19 cellular contexts compared by ENCODE assay signal in the genomic region with DNA sequence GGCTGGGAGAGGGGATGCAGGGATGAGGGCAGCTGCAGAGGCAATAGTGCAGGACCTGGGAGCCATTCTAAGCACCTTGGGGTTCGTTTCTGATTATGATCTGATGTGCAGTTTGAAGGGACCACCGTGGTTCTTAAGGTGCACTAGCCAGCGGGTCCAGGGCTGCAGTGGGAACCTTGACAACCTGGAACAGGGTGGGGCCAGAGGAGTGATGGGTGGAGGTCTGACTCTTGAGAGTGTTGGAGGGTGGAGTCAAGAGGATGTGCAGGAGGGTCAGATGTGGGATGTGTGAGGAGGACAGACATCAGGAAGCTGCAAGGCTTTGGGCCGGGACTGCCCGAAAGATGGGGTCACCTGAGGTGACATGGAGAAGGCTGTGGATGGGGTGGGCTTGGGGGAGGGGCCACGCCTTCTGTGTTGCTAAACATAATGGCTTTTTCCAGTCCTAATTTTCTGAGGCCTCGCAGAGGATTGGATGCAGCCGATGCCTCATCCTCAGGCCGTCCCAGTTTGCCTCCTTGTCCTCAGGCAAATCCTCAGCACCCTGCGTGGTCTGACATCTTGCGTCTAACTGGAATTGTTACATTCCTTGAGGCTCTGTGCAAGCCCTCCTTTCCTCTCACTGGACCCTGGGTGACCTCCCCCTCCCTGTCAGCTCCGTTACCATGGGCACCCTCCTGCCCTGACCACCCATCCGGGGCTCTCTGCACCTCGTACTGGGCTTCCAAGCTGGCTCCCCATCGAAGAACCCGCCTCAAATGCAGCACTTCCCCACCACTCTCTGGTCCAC.
A peak's percentile ranks its signal among the peaks of the same experiment; 100 is the strongest.
DNase-seq lines count a peak whose midpoint lies in the region; ATAC-seq and TF ChIP-seq lines count a peak whose summit lies in the region.
"Had no signal": no experiment of that assay in that cellular context is flagged by ENCODE, and none has a peak within 500 bp of the region (broad histone marks: within the 10 kb centered on the region; RNA-seq: fewer than 3 reads in every experiment).

No MANE protein-coding gene starts in this region.

- no peak overlapping the region for H3K9ac ChIP-seq in neuronal stem cell (ENCODE audit: low read depth, low read length, poor library complexity)

- no peak overlapping the region for H4K8ac ChIP-seq in neuronal stem cell (ENCODE audit: low read depth, low read length)

- no peak overlapping the region for H2AK5ac ChIP-seq in neuronal stem cell (ENCODE audit: low read depth, low read length)

- no peak overlapping the region for H2BK5ac ChIP-seq in neuronal stem cell (ENCODE audit: low read length)

- no peaks in the 10 kb centered on the region for H3K9me3 ChIP-seq in CD4-positive, CD25-positive, alpha-beta regulatory T cell (ENCODE audit: control insufficient read depth in 2 of 2, low read length in 2 of 2)
- no peaks in the 10 kb centered on the region for H3K9me3 ChIP-seq in neuronal stem cell (replicated peaks in 1 of 2; ENCODE audit: control insufficient read depth in 2 of 2, insufficient read depth in 1 of 2, low read depth in 1 of 2, low read length in 2 of 2)

- H3K27me3 ChIP-seq in CD4-positive, CD25-positive, alpha-beta regulatory T cell (ENCODE audit: control insufficient read depth, insufficient read depth, low read length) = no peaks in the 10 kb centered on the region
- H3K27me3 ChIP-seq in GM23338 (ENCODE audit: insufficient read depth) (no peaks in the 10 kb centered on the region), neuronal stem cell (ENCODE audit: control insufficient read depth in 3 of 3, insufficient read depth in 3 of 3, low read depth in 1 of 3, low read length in 3 of 3) (peaks cover 0 to 4% (median 0%) of the 10 kb centered on the region in 3 experiments), dorsolateral prefrontal cortex (peaks cover 0 to 5% (median 0%) of the 10 kb centered on the region in 45 donors)

- H3K18ac ChIP-seq in neuronal stem cell (ENCODE audit: low read length) = peak overlapping the region; percentile 22

- H3K9me3 Mint-ChIP-seq in CD4-positive, CD25-positive, alpha-beta regulatory T cell = peaks cover 0 to 2% (median 0%) of the 10 kb centered on the region in 7 donors
- no peaks in the 10 kb centered on the region; the same call in 2 of the 3 replicates for H3K9me3 Mint-ChIP-seq in GM23338
- H3K9me3 Mint-ChIP-seq in effector memory CD8-positive, alpha-beta T cell = no peaks in the 10 kb centered on the region
- H3K9me3 Mint-ChIP-seq in activated T-cell treated with anti-CD3 and anti-CD28 coated beads, Interleukin-2, amount 50 U/mL, for 72 hours = no peaks in the 10 kb centered on the region
- H3K9me3 Mint-ChIP-seq: HFFc6 had no signal

- no peaks in the 10 kb centered on the region for H3K79me1 ChIP-seq in neuronal stem cell (ENCODE audit: low read depth, low read length)

- H3K27ac Mint-ChIP-seq in CD4-positive, CD25-positive, alpha-beta regulatory T cell = peak overlapping the region in 2 of 3 donors; percentile 34 to 67
- H3K27ac Mint-ChIP-seq in GM23338 = no peak overlapping the region
- H3K27ac Mint-ChIP-seq in effector memory CD8-positive, alpha-beta T cell = peak overlapping the region; percentile 55 to 75
- no peak overlapping the region for H3K27ac Mint-ChIP-seq in activated T-cell treated with anti-CD3 and anti-CD28 coated beads, Interleukin-2, amount 50 U/mL, for 72 hours
- H3K27ac Mint-ChIP-seq: HFFc6 had no signal

- H4K91ac ChIP-seq in neuronal stem cell (ENCODE audit: low read depth, low read length, poor library complexity) = no peak overlapping the region

- WGBS in neuronal stem cell (ENCODE audit: extremely low coverage in 2 of 2, insufficient read length in 2 of 2, insufficient replicate concordance in 1 of 2), 2 donors = no CpG with 5 or more reads among the region's 16 CpGs

- no peak for ATAC-seq in CD4-positive, CD25-positive, alpha-beta regulatory T cell (ENCODE audit: low read depth in 2 of 2)
- no peak for ATAC-seq in GM23338
- no peak for ATAC-seq in effector memory CD8-positive, alpha-beta T cell (replicated peaks)
- ATAC-seq in activated T-cell treated with anti-CD3 and anti-CD28 coated beads, Interleukin-2, amount 50 U/mL, for 72 hours (replicated peaks in 1 of 2) = no peak
- ATAC-seq in GM21786 (IDR thresholded peaks at IDR 0.05; ENCODE audit: unreplicated experiment) = no peak
- ATAC-seq: GM12878 had no signal

- no peaks in the 10 kb centered on the region for H3K36me3 Mint-ChIP-seq in CD4-positive, CD25-positive, alpha-beta regulatory T cell
- H3K36me3 Mint-ChIP-seq in GM23338 (ENCODE audit: low read depth) = no peaks in the 10 kb centered on the region
- peaks cover 4% of the 10 kb centered on the region for H3K36me3 Mint-ChIP-seq in effector memory CD8-positive, alpha-beta T cell (ENCODE audit: insufficient read depth)
- no peaks in the 10 kb centered on the region for H3K36me3 Mint-ChIP-seq in activated T-cell treated with anti-CD3 and anti-CD28 coated beads, Interleukin-2, amount 50 U/mL, for 72 hours (ENCODE audit: insufficient read depth in 2 of 2)

- no peak overlapping the region for H2BK120ac ChIP-seq in neuronal stem cell (ENCODE audit: low read depth, low read length)

- H2BK12ac ChIP-seq in neuronal stem cell (ENCODE audit: low read length) = no peak overlapping the region

- H3K79me2 ChIP-seq in GM23338 (replicated peaks; ENCODE audit: insufficient read depth) = no peaks in the 10 kb centered on the region

- no peak overlapping the region for H3K27ac ChIP-seq in CD4-positive, CD25-positive, alpha-beta regulatory T cell (ENCODE audit: insufficient read depth, low read length, poor library complexity, severe bottlenecking)
- no peak overlapping the region for H3K27ac ChIP-seq in GM23338 (ENCODE audit: low read depth)
- no peak overlapping the region for H3K27ac ChIP-seq in neuronal stem cell (replicated peaks; ENCODE audit: low read length)
- H3K27ac ChIP-seq in dorsolateral prefrontal cortex = no peak overlapping the region
- H3K27ac ChIP-seq: PC-9 had no signal

- H3K4me1 ChIP-seq in CD4-positive, CD25-positive, alpha-beta regulatory T cell (ENCODE audit: control insufficient read depth, insufficient read depth, low read length, poor library complexity, severe bottlenecking) = peaks cover 3% of the 10 kb centered on the region
- H3K4me1 ChIP-seq in GM23338 (ENCODE audit: insufficient read depth) (0 out of 2 replicates have a peak, but pooled peaks cover 11% of the 10 kb centered on the region), neuronal stem cell (ENCODE audit: control insufficient read depth in 2 of 2, insufficient read depth in 1 of 2, low read depth in 1 of 2, low read length in 2 of 2) (peaks cover 0 to 6% of the 10 kb centered on the region in 2 donors)

- no peak overlapping the region for H3K4ac ChIP-seq in neuronal stem cell (ENCODE audit: low read length)

- no peaks in the 10 kb centered on the region for H3K9me2 ChIP-seq in GM23338 (ENCODE audit: insufficient read depth)

- intact Hi-C loops in dorsolateral prefrontal cortex (cut with DNase I) = no loop called here

- no peak overlapping the region for H3K4me2 ChIP-seq in GM23338
- no peak overlapping the region for H3K4me2 ChIP-seq in neuronal stem cell (ENCODE audit: insufficient read depth, low read length, poor library complexity, severe bottlenecking)
- H3K4me2 ChIP-seq: PC-9 had no signal

- TF ChIP-seq CTCF in GM23338 (conservative IDR thresholded peaks at IDR 0.05; ENCODE audit: low read depth in 2 of 2) = no peak
- no peak for TF ChIP-seq CTCF in dorsolateral prefrontal cortex (IDR thresholded peaks at IDR 0.05 in 54 of 56, conservative IDR thresholded peaks at IDR 0.05 in 2 of 56; ENCODE audit: low read depth in 1 of 56, partially characterized antibody in 56 of 56)

- H3K4me3 ChIP-seq in CD4-positive, CD25-positive, alpha-beta regulatory T cell (ENCODE audit: low read depth, low read length) = no peak overlapping the region
- H3K4me3 ChIP-seq in GM23338 = no peak overlapping the region
- H3K4me3 ChIP-seq in neuronal stem cell (ENCODE audit: low read length in 2 of 2) = no peak overlapping the region
- no peak overlapping the region for H3K4me3 ChIP-seq in dorsolateral prefrontal cortex
- H3K4me3 ChIP-seq: GM12878, PC-9 had no signal

- no peak overlapping the region for H3K14ac ChIP-seq in neuronal stem cell (ENCODE audit: low read length)

- H2AFZ ChIP-seq in GM23338 (0 out of 2 replicates have a peak overlapping the region, but pooled peaks have one; percentile 2), neuronal stem cell (ENCODE audit: low read length) (no peak overlapping the region)
- H2AFZ ChIP-seq: PC-9 had no signal

- no peak for DNase-seq in CD4-positive, CD25-positive, alpha-beta regulatory T cell
- DNase-seq in GM23338 (ENCODE audit: low spot score) = no peak
- no peak for DNase-seq in effector memory CD8-positive, alpha-beta T cell
- DNase-seq in neuronal stem cell (ENCODE audit: low spot score) = no peak
- DNase-seq in activated T-cell treated with anti-CD3 and anti-CD28 coated beads, Interleukin-2, amount 50 U/mL, for 72 hours = no peak
- DNase-seq in dorsolateral prefrontal cortex = no peak
- DNase-seq in activated effector memory CD4-positive, alpha-beta T cell treated with anti-CD3 and anti-CD28 coated beads, Interleukin-2, amount 50 U/mL, for 16 hours = no peak
- DNase-seq: AML-193, Calu3, DND-41, GDM1, HFFc6, KG1, NCI-H1417 treated with DMSO at 0.1 percent for 48 hours, NCI-H2081, NCI-H774, PC-9 had no signal

- H4K20me1 ChIP-seq in GM23338 (replicated peaks; ENCODE audit: insufficient read depth) = no peaks in the 10 kb centered on the region

- H3F3A ChIP-seq in GM23338 (replicated peaks; ENCODE audit: low read depth) = no peaks in the 10 kb centered on the region

- H2BK15ac ChIP-seq in neuronal stem cell (ENCODE audit: low read length) = no peak overlapping the region

- no peaks in the 10 kb centered on the region for H3K36me3 ChIP-seq in CD4-positive, CD25-positive, alpha-beta regulatory T cell (ENCODE audit: control insufficient read depth, insufficient read depth, low read length)
- H3K36me3 ChIP-seq in GM23338 (ENCODE audit: insufficient read depth) (no peaks in the 10 kb centered on the region), neuronal stem cell (replicated peaks in 1 of 2; ENCODE audit: control insufficient read depth in 2 of 2, insufficient read depth in 2 of 2, low read length in 2 of 2) (no peaks in the 10 kb centered on the region)

- peaks cover 0 to 8% (median 4%) of the 10 kb centered on the region in 4 donors for H3K4me1 Mint-ChIP-seq in CD4-positive, CD25-positive, alpha-beta regulatory T cell
- H3K4me1 Mint-ChIP-seq in GM23338 = peaks cover 10% of the 10 kb centered on the region
- H3K4me1 Mint-ChIP-seq in effector memory CD8-positive, alpha-beta T cell (ENCODE audit: low read depth in 2 of 2) = peaks cover 14 to 17% of the 10 kb centered on the region in 2 donors
- H3K4me1 Mint-ChIP-seq in activated T-cell treated with anti-CD3 and anti-CD28 coated beads, Interleukin-2, amount 50 U/mL, for 72 hours (ENCODE audit: low read depth) = peaks cover 8% of the 10 kb centered on the region

- peak overlapping the region in 1 of 4 donors; percentile 82 for H3K4me3 Mint-ChIP-seq in CD4-positive, CD25-positive, alpha-beta regulatory T cell
- H3K4me3 Mint-ChIP-seq in GM23338 = no peak overlapping the region
- H3K4me3 Mint-ChIP-seq in effector memory CD8-positive, alpha-beta T cell = no peak overlapping the region
- no peak overlapping the region for H3K4me3 Mint-ChIP-seq in activated T-cell treated with anti-CD3 and anti-CD28 coated beads, Interleukin-2, amount 50 U/mL, for 72 hours
- H3K4me3 Mint-ChIP-seq: HFFc6 had no signal

- H3K27me3 Mint-ChIP-seq in CD4-positive, CD25-positive, alpha-beta regulatory T cell = peaks cover 16% of the 10 kb centered on the region
- H3K27me3 Mint-ChIP-seq in GM23338 (ENCODE audit: insufficient read depth, low read depth, poor library complexity) = peaks cover 10% of the 10 kb centered on the region
- no peaks in the 10 kb centered on the region for H3K27me3 Mint-ChIP-seq in effector memory CD8-positive, alpha-beta T cell
- H3K27me3 Mint-ChIP-seq in activated T-cell treated with anti-CD3 and anti-CD28 coated beads, Interleukin-2, amount 50 U/mL, for 72 hours (ENCODE audit: low read depth) = no peaks in the 10 kb centered on the region

- no peak overlapping the region for H3K23ac ChIP-seq in neuronal stem cell (ENCODE audit: low read depth, low read length, poor library complexity)

Comparison
In these comparisons a context has a peak if more than half of its experiments do, and no peak if none do; other contexts are left out.
1. H3K27ac Mint-ChIP-seq: peak in CD4-positive, CD25-positive, alpha-beta regulatory T cell (2 of 3) and effector memory CD8-positive, alpha-beta T cell (2 of 2); none in GM23338 (single experiment) and activated T-cell treated with anti-CD3 and anti-CD28 coated beads, Interleukin-2, amount 50 U/mL, for 72 hours (single experiment).